ENCODE assay signal across 3 cellular contexts in genomic region chr2:16371751-16372150, GRCh38.
"Had no signal": no experiment of that assay in that cellular context is flagged by ENCODE, and none has a peak within 500 bp of the region (broad histone marks: within the 10 kb centered on the region; RNA-seq: fewer than 3 reads in every experiment).

No MANE protein-coding gene starts in this region.

- ATAC-seq: GM12878 had no signal

- H3K4me3 ChIP-seq: GM12878 had no signal

- DNase-seq: GDM1, GF-D8 had no signal
